Comparison of ENCODE assay signal across 26 cellular contexts in genomic region chr18:50582500-50582899, GRCh38. TPM values are rescaled to one million over a fixed set of nuclear protein-coding genes. Genes with fewer than 3 reads are reported as not detected.
"Had no signal": no experiment of that assay in that cellular context is flagged by ENCODE, and none has a peak within 500 bp of the region (broad histone marks: within the 10 kb centered on the region; RNA-seq: fewer than 3 reads in every experiment).

No MANE protein-coding gene starts in this region.

- H3K27me3 ChIP-seq: colonic mucosa, foreskin keratinocyte, left lung, neural progenitor cell, pancreas, suprapubic skin, tibial artery, upper lobe of left lung, uterus had no signal

- H3K4me3 ChIP-seq: colonic mucosa, left lung, lung, neural progenitor cell, pancreas, smooth muscle cell, suprapubic skin, tibial artery, upper lobe of left lung, uterus had no signal

- H3K4me1 Mint-ChIP-seq: endodermal cell; stimulated activated effector memory CD8-positive, alpha-beta T cell treated with anti-CD3 and anti-CD28 coated beads, Interleukin-12 subunit alpha, Interleukin-12 subunit beta, amount 100 ng/mL, for 72 hours had no signal

- ATAC-seq: foreskin keratinocyte; left lung; natural killer cell treated with Interleukin-12 subunit alpha and Interleukin-12 subunit beta and Interleukin-15 and Interleukin-18, amount 100 ng/mL, for 72 hours; pancreas; stimulated activated effector memory CD8-positive, alpha-beta T cell treated with anti-CD3 and anti-CD28 coated beads, Interleukin-12 subunit alpha, Interleukin-12 subunit beta, amount 100 ng/mL, for 72 hours; stimulated activated naive CD8-positive, alpha-beta T cell treated with anti-CD3 and anti-CD28 coated beads, Interleukin-15, Interleukin-2, amounts not matched to agents 100 U/mL and 50 U/mL, for 24 hours had no signal

- H3K27me3 Mint-ChIP-seq: progenitor cell of endocrine pancreas had no signal

- H3K36me3 Mint-ChIP-seq: natural killer cell treated with Interleukin-12 subunit alpha and Interleukin-12 subunit beta and Interleukin-15 and Interleukin-18, amount 100 ng/mL, for 72 hours; stimulated activated effector memory CD8-positive, alpha-beta T cell treated with anti-CD3 and anti-CD28 coated beads, Interleukin-12 subunit alpha, Interleukin-12 subunit beta, amount 100 ng/mL, for 72 hours had no signal

- H3K4me3 Mint-ChIP-seq: endodermal cell; natural killer cell treated with Interleukin-12 subunit alpha and Interleukin-12 subunit beta and Interleukin-15 and Interleukin-18, amount 100 ng/mL, for 72 hours; neural progenitor cell; stimulated activated effector memory CD8-positive, alpha-beta T cell treated with anti-CD3 and anti-CD28 coated beads, Interleukin-12 subunit alpha, Interleukin-12 subunit beta, amount 100 ng/mL, for 72 hours had no signal

- H3K27ac Mint-ChIP-seq: endodermal cell; natural killer cell treated with Interleukin-12 subunit alpha and Interleukin-12 subunit beta and Interleukin-15 and Interleukin-18, amount 100 ng/mL, for 72 hours; neural progenitor cell; progenitor cell of endocrine pancreas; stimulated activated effector memory CD8-positive, alpha-beta T cell treated with anti-CD3 and anti-CD28 coated beads, Interleukin-12 subunit alpha, Interleukin-12 subunit beta, amount 100 ng/mL, for 72 hours had no signal

- H3K27ac ChIP-seq: colonic mucosa, foreskin keratinocyte, left lung, neural progenitor cell, pancreas, suprapubic skin, tibial artery, upper lobe of left lung, uterus had no signal

- H3K4me1 ChIP-seq: colonic mucosa, foreskin keratinocyte, left lung, pancreas, suprapubic skin, upper lobe of left lung, uterus had no signal

- DNase-seq: cerebellar nuclear complex; colonic mucosa; dermis blood vessel endothelial cell; endodermal cell; erythroblast; foreskin keratinocyte; islet precursor cell; left lung; mesenchymal stem cell; midbrain; occipital lobe; pancreas; stimulated activated CD4-positive, alpha-beta T cell treated with anti-CD3 and anti-CD28 coated beads, Interleukin-4, amount 100 ng/mL, for 1 hour; stimulated activated CD8-positive, alpha-beta memory T cell treated with anti-CD3 and anti-CD28 coated beads, Interleukin-4, amount 100 ng/mL, for 48 hours; stimulated activated naive CD8-positive, alpha-beta T cell treated with anti-CD3 and anti-CD28 coated beads, Interleukin-15, Interleukin-2, amounts not matched to agents 100 U/mL and 50 U/mL, for 24 hours; tibial artery; uterus had no signal

- H3K9me3 ChIP-seq: colonic mucosa, pancreas, tibial artery, uterus had no signal

- H3K9me3 Mint-ChIP-seq: endodermal cell; natural killer cell treated with Interleukin-12 subunit alpha and Interleukin-12 subunit beta and Interleukin-15 and Interleukin-18, amount 100 ng/mL, for 72 hours had no signal

- H3K36me3 ChIP-seq: colonic mucosa, left lung, neural progenitor cell, pancreas, suprapubic skin, tibial artery, upper lobe of left lung, uterus had no signal

RNA-seq across cellular contexts. Expression of gene MAPK4, which starts 22.6 kb away (rescaled TPM):
- total RNA-seq: dermis blood vessel endothelial cell; endothelial cell of umbilical vein; foreskin keratinocyte; natural killer cell treated with Interleukin-12 subunit alpha and Interleukin-12 subunit beta and Interleukin-15 and Interleukin-18, amount 100 ng/mL, for 72 hours had no signal
- polyA plus RNA-seq: endothelial cell of umbilical vein, smooth muscle cell had no signal
